28 cellular contexts compared by ENCODE assay signal in genomic region chr18:73812423-73812822, GRCh38.
DNase-seq lines count a peak whose midpoint lies in the region; ATAC-seq, FAIRE-seq and TF ChIP-seq lines count a peak whose summit lies in the region.
"Had no signal": no experiment of that assay in that cellular context is flagged by ENCODE, and none has a peak within 500 bp of the region (broad histone marks: within the 10 kb centered on the region; RNA-seq: fewer than 3 reads in every experiment).

No MANE protein-coding gene starts in this region.

- no peaks in the 10 kb centered on the region for H3K9me2 ChIP-seq in GM23338 (ENCODE audit: insufficient read depth)

- no peaks in the 10 kb centered on the region for H3F3A ChIP-seq in GM23338 (replicated peaks; ENCODE audit: low read depth)

- no peak overlapping the region for H4K8ac ChIP-seq in IMR-90 (ENCODE audit: low read depth in 2 of 2, low read length in 2 of 2)
- H4K8ac ChIP-seq in H1 (ENCODE audit: extremely low read depth, insufficient read depth, low read length): no peak overlapping the region

- no peaks in the 10 kb centered on the region for H3K36me3 Mint-ChIP-seq in GM23338 (ENCODE audit: low read depth)
- H3K36me3 Mint-ChIP-seq in activated naive CD4-positive, alpha-beta T cell treated with anti-CD3 and anti-CD28 coated beads, Interleukin-2, amount 50 U/mL, for 72 hours: no peaks in the 10 kb centered on the region
- H3K36me3 Mint-ChIP-seq: CD14-positive monocyte; CD4-positive, alpha-beta memory T cell; CD4-positive, CD25-positive, alpha-beta regulatory T cell; CD8-positive, alpha-beta memory T cell had no signal

- H2BK5ac ChIP-seq in IMR-90 (ENCODE audit: low read depth, low read length, poor library complexity, severe bottlenecking): no peak overlapping the region
- H2BK5ac ChIP-seq in H1 (ENCODE audit: low read depth, low read length): no peak overlapping the region

- H3K79me1 ChIP-seq in IMR-90 (ENCODE audit: low read depth in 1 of 2, low read length in 2 of 2) (no peaks in the 10 kb centered on the region), H1 (ENCODE audit: low read depth, low read length) (no peaks in the 10 kb centered on the region)

- H3K14ac ChIP-seq in IMR-90 (replicated peaks; ENCODE audit: low read depth, low read length) (no peak overlapping the region), H1 (ENCODE audit: insufficient read length) (no peak overlapping the region)

- H3K79me2 ChIP-seq in GM23338 (replicated peaks; ENCODE audit: insufficient read depth) (no peaks in the 10 kb centered on the region), H1 (ENCODE audit: control insufficient read depth in 1 of 2, insufficient read depth in 2 of 2, low read length in 2 of 2) (no peaks in the 10 kb centered on the region)

- H3K27me3 ChIP-seq in GM23338 (ENCODE audit: insufficient read depth): no peaks in the 10 kb centered on the region
- H3K27me3 ChIP-seq in IMR-90 (ENCODE audit: control insufficient read depth, insufficient read depth, low read length): no peaks in the 10 kb centered on the region
- H3K27me3 ChIP-seq in H1 (replicated peaks in 1 of 4; ENCODE audit: control insufficient read depth in 3 of 4, extremely low read depth in 1 of 4, insufficient read depth in 3 of 4, low read length in 3 of 4): no peaks in the 10 kb centered on the region
- no peaks in the 10 kb centered on the region for H3K27me3 ChIP-seq in testis
- H3K27me3 ChIP-seq: BE2C, BLaER1 had no signal

- no peak for TF ChIP-seq POLR2A in IMR-90 (IDR thresholded peaks at IDR 0.05; ENCODE audit: low read depth, low read length)
- no peak for TF ChIP-seq POLR2A in H1 (IDR thresholded peaks at IDR 0.05; ENCODE audit: control extremely low read depth in 1 of 2, low read depth in 2 of 2, low read length in 2 of 2)
- no peak for TF ChIP-seq POLR2A in testis (IDR thresholded peaks at IDR 0.05)

- TF ChIP-seq EP300 in H1 (IDR thresholded peaks at IDR 0.05; ENCODE audit: borderline replicate concordance in 1 of 2, low read depth in 2 of 2, low read length in 2 of 2): no peak

- H3K56ac ChIP-seq in IMR-90 (ENCODE audit: extremely low read depth, insufficient read depth, low read length) (no peak overlapping the region), H1 (replicated peaks; ENCODE audit: insufficient read length, low read depth, low read length) (no peak overlapping the region)

- H3K27me3 Mint-ChIP-seq in GM23338 (ENCODE audit: insufficient read depth, low read depth, poor library complexity): peaks cover 2% of the 10 kb centered on the region
- H3K27me3 Mint-ChIP-seq: CD4-positive, alpha-beta memory T cell; CD4-positive, CD25-positive, alpha-beta regulatory T cell; CD8-positive, alpha-beta memory T cell had no signal

- intact Hi-C loops in IMR-90 (cut with micrococcal nuclease) (no loop called here), testis (cut with DNase I; ENCODE audit: low total_unique reads) (no loop called here)

- H2BK120ac ChIP-seq in IMR-90 (ENCODE audit: low read depth, low read length) (no peak overlapping the region), H1 (replicated peaks; ENCODE audit: low read depth, low read length) (no peak overlapping the region)

- H3K4me2 ChIP-seq in GM23338: no peak overlapping the region
- H3K4me2 ChIP-seq in IMR-90 (ENCODE audit: low read depth, low read length): no peak overlapping the region
- H3K4me2 ChIP-seq in H1 (ENCODE audit: insufficient read depth in 1 of 2, low read depth in 2 of 2, low read length in 2 of 2): no peak overlapping the region
- H3K4me2 ChIP-seq: BLaER1 had no signal

- H2AFZ ChIP-seq in GM23338 (peak overlapping the region; percentile 10; the same call in 1 of the 2 replicates), IMR-90 (replicated peaks; ENCODE audit: low read length, poor library complexity) (peak overlapping the region; percentile 38), H1 (ENCODE audit: low read length) (peak overlapping the region; percentile 67; the same call in 1 of the 2 replicates)

- H2BK15ac ChIP-seq in IMR-90 (ENCODE audit: low read depth, low read length) (no peak overlapping the region), H1 (ENCODE audit: low read length) (no peak overlapping the region)

- no peaks in the 10 kb centered on the region for H3K36me3 ChIP-seq in GM23338 (ENCODE audit: insufficient read depth)
- H3K36me3 ChIP-seq in IMR-90 (ENCODE audit: control insufficient read depth, insufficient read depth, low read length): no peaks in the 10 kb centered on the region
- H3K36me3 ChIP-seq in H1 (ENCODE audit: control insufficient read depth in 2 of 4, insufficient read depth in 4 of 4, low read length in 3 of 4): no peaks in the 10 kb centered on the region
- H3K36me3 ChIP-seq in testis (ENCODE audit: low read depth, missing control alignments): no peaks in the 10 kb centered on the region
- H3K36me3 ChIP-seq: BE2C, BLaER1 had no signal

- CTCF ChIA-PET in IMR-90 (lab: Yijun Ruan, JAX) (interaction anchor here (0.7 to 1.4 kb wide), 2 partner anchors 13 to 201 kb away, joined by 3 to 4 read pairs; no protein-coding TSS in a partner anchor), H1 (lab: Charles Lee; ENCODE audit: partially characterized antibody) (no interaction called here)

- no peaks in the 10 kb centered on the region for H3K4me1 Mint-ChIP-seq in GM23338
- H3K4me1 Mint-ChIP-seq: CD14-positive monocyte; CD4-positive, alpha-beta memory T cell; CD4-positive, CD25-positive, alpha-beta regulatory T cell; CD8-positive, alpha-beta memory T cell had no signal

- H3K4me1 ChIP-seq in GM23338 (ENCODE audit: insufficient read depth) (no peaks in the 10 kb centered on the region), IMR-90 (ENCODE audit: control insufficient read depth, insufficient read depth, low read length) (no peaks in the 10 kb centered on the region), H1 (replicated peaks in 1 of 4; ENCODE audit: control insufficient read depth in 3 of 4, insufficient read depth in 4 of 4, low read length in 3 of 4) (no peaks in the 10 kb centered on the region), testis (no peaks in the 10 kb centered on the region)
- H3K4me1 ChIP-seq: BE2C, BLaER1 had no signal

- no peak for FAIRE-seq in H1 (lab: Jason Lieb, UNC)
- FAIRE-seq: A204.1, GM12878, GM12892, GM18507 had no signal

- H3K27ac ChIP-seq in GM23338 (ENCODE audit: low read depth): no peak overlapping the region
- no peak overlapping the region for H3K27ac ChIP-seq in IMR-90 (ENCODE audit: insufficient read depth, low read length)
- no peak overlapping the region for H3K27ac ChIP-seq in H1 (ENCODE audit: low read depth, low read length)
- H3K27ac ChIP-seq in testis: no peak overlapping the region
- H3K27ac ChIP-seq: BLaER1 had no signal

- ATAC-seq in GM23338 (no peak), IMR-90 (ENCODE audit: low read depth) (no peak)
- ATAC-seq in activated naive CD4-positive, alpha-beta T cell treated with anti-CD3 and anti-CD28 coated beads, Interleukin-2, amount 50 U/mL, for 72 hours: no peak
- ATAC-seq: GM12878 had no signal

- DNase-seq in GM23338 (ENCODE audit: low spot score): no peak
- DNase-seq in IMR-90: no peak
- no peak for DNase-seq in H1 (ENCODE audit: low read depth in 1 of 2, low spot score in 2 of 2)
- peak; percentile 29 for DNase-seq in testis
- no peak for DNase-seq in activated gamma-delta T cell (lab: John Stamatoyannopoulos, UW)
- no peak for DNase-seq in activated naive CD4-positive, alpha-beta T cell treated with anti-CD3 and anti-CD28 coated beads, Interleukin-2, amount 50 U/mL, for 16 hours
- no peak for DNase-seq in activated naive CD4-positive, alpha-beta T cell treated with anti-CD3 and anti-CD28 coated beads, Interleukin-2, amount 50 U/mL, for 72 hours (ENCODE audit: low spot score in 2 of 2)
- DNase-seq: 8988T; ACHN; BE2C; C1 segment of cervical spinal cord; CD4-positive, alpha-beta memory T cell; CD4-positive, CD25-positive, alpha-beta regulatory T cell; CD8-positive, alpha-beta memory T cell; COR-L47; DMS 273 treated with DMSO at 0.1 percent for 48 hours; DMS153; DMS53; DMS79; DND-41; EL; GDM1 had no signal

- H4K20me1 ChIP-seq in GM23338 (replicated peaks; ENCODE audit: insufficient read depth): no peaks in the 10 kb centered on the region
- H4K20me1 ChIP-seq in IMR-90 (ENCODE audit: insufficient read depth, low read length): no peaks in the 10 kb centered on the region
- no peaks in the 10 kb centered on the region for H4K20me1 ChIP-seq in H1 (replicated peaks in 1 of 2; ENCODE audit: control insufficient read depth in 1 of 2, insufficient read depth in 2 of 2, low read length in 2 of 2)
- H4K20me1 ChIP-seq: BLaER1 had no signal

- H3K27ac Mint-ChIP-seq in GM23338: no peak overlapping the region
- H3K27ac Mint-ChIP-seq in activated naive CD4-positive, alpha-beta T cell treated with anti-CD3 and anti-CD28 coated beads, Interleukin-2, amount 50 U/mL, for 72 hours: no peak overlapping the region
- H3K27ac Mint-ChIP-seq: CD14-positive monocyte; CD4-positive, alpha-beta memory T cell; CD4-positive, CD25-positive, alpha-beta regulatory T cell; CD8-positive, alpha-beta memory T cell had no signal

- H2BK20ac ChIP-seq in IMR-90 (ENCODE audit: low read depth, low read length): no peak overlapping the region
- H2BK20ac ChIP-seq in H1 (ENCODE audit: low read length): no peak overlapping the region

- no peak overlapping the region for H3K18ac ChIP-seq in IMR-90 (ENCODE audit: low read depth, low read length)
- H3K18ac ChIP-seq in H1 (ENCODE audit: extremely low read depth, low read length): no peak overlapping the region

- no TSS peak for BruUV-seq in IMR-90 (replicated peaks; lab: Mats Ljungman, UMichigan)

- dilution Hi-C loops in IMR-90 (cut with HindIII; ENCODE audit: low sequenced_read_pairs, unreplicated experiment): no loop called here

- POLR2A ChIA-PET in IMR-90 (lab: Charles Lee; ENCODE audit: unreplicated experiment): no interaction called here
- POLR2A ChIA-PET in H1 (lab: Charles Lee; ENCODE audit: partially characterized antibody): no interaction called here

- 100% methylated on average over 1 of the region's 11 CpGs; no CpG with 5 or more reads in 1 of the 2 experiments for WGBS in IMR-90 (ENCODE audit: extremely low coverage in 2 of 2, insufficient read length in 1 of 2), 2 experiments
- 98% methylated on average over 11 of the region's 11 CpGs; no CpG with 5 or more reads in 1 of the 2 experiments for WGBS in H1 (ENCODE audit: extremely low coverage in 1 of 2, insufficient coverage in 1 of 2, insufficient read length in 1 of 2, insufficient replicate concordance in 2 of 2, low coverage in 1 of 2, low lambda C conversion rate in 2 of 2, missing lambda C conversion rate in 1 of 2), 2 experiments
- WGBS in testis, 2 donors: 51 to 73% methylated on average over 11 of the region's 11 CpGs

- no peak overlapping the region for H2AK5ac ChIP-seq in IMR-90 (ENCODE audit: low read depth, low read length)
- no peak overlapping the region for H2AK5ac ChIP-seq in H1 (ENCODE audit: low read depth, low read length)

- H3K4me3 ChIP-seq in GM23338: no peak overlapping the region
- no peak overlapping the region for H3K4me3 ChIP-seq in IMR-90 (ENCODE audit: insufficient read depth, low read depth, low read length)
- no peak overlapping the region for H3K4me3 ChIP-seq in H1 (ENCODE audit: extremely low read depth in 1 of 4, insufficient read depth in 2 of 4, low read depth in 3 of 4, low read length in 4 of 4)
- peak overlapping the region; percentile 25 to 36 for H3K4me3 ChIP-seq in testis
- H3K4me3 ChIP-seq: BLaER1, GM12878 had no signal

- H3K23ac ChIP-seq in IMR-90 (ENCODE audit: low read depth, low read length) (no peak overlapping the region), H1 (ENCODE audit: insufficient read length) (no peak overlapping the region)

- no peaks in the 10 kb centered on the region for H3K9me3 ChIP-seq in IMR-90 (ENCODE audit: control insufficient read depth, insufficient read depth, low read length)
- 0 out of 4 replicates have a peak, but pooled peaks cover 0 to 3% of the 10 kb centered on the region in 2 experiments for H3K9me3 ChIP-seq in H1 (ENCODE audit: insufficient read depth in 2 of 2, low read depth in 1 of 2, low read length in 1 of 2)
- H3K9me3 ChIP-seq in testis: no peaks in the 10 kb centered on the region
- H3K9me3 ChIP-seq: BE2C had no signal

- no peak overlapping the region for H2BK12ac ChIP-seq in H1 (ENCODE audit: low read depth, low read length)

- no peak overlapping the region for H2AK9ac ChIP-seq in IMR-90 (replicated peaks; ENCODE audit: low read depth, low read length, poor library complexity)

- H4K91ac ChIP-seq in IMR-90 (ENCODE audit: insufficient read depth, low read depth, low read length) (no peak overlapping the region), H1 (replicated peaks; ENCODE audit: insufficient read length, low read length) (no peak overlapping the region)

- TF ChIP-seq CTCF in GM23338 (conservative IDR thresholded peaks at IDR 0.05; ENCODE audit: low read depth in 2 of 2) (no peak), IMR-90 (conservative IDR thresholded peaks at IDR 0.05; ENCODE audit: low read depth, low read length) (no peak), H1 (IDR thresholded peaks at IDR 0.05; ENCODE audit: control extremely low read depth in 1 of 3, insufficient read depth in 1 of 3, low read depth in 1 of 3, low read length in 3 of 3) (no peak), testis (IDR thresholded peaks at IDR 0.05) (no peak)

- no peak overlapping the region for H4K5ac ChIP-seq in IMR-90 (ENCODE audit: low read depth, low read length)
- no peak overlapping the region for H4K5ac ChIP-seq in H1 (ENCODE audit: insufficient read length, low read depth, low read length)

- no peaks in the 10 kb centered on the region for H3K9me1 ChIP-seq in IMR-90 (ENCODE audit: insufficient read depth, low read length)

- peaks cover 4% of the 10 kb centered on the region; the same call in 1 of the 3 replicates for H3K9me3 Mint-ChIP-seq in GM23338
- no peaks in the 10 kb centered on the region for H3K9me3 Mint-ChIP-seq in activated naive CD4-positive, alpha-beta T cell treated with anti-CD3 and anti-CD28 coated beads, Interleukin-2, amount 50 U/mL, for 72 hours

- no peak overlapping the region; the same call in 1 of the 2 replicates for H3K4ac ChIP-seq in IMR-90 (ENCODE audit: low read depth, low read length)
- no peak overlapping the region for H3K4ac ChIP-seq in H1 (replicated peaks; ENCODE audit: insufficient read length, low read depth, low read length)

- no peak overlapping the region for H3K9ac ChIP-seq in IMR-90 (ENCODE audit: low read depth, low read length)
- no peak overlapping the region for H3K9ac ChIP-seq in H1 (replicated peaks in 1 of 4; ENCODE audit: extremely low read depth in 1 of 4, low read depth in 3 of 4, low read length in 3 of 4)
- H3K9ac ChIP-seq: BLaER1 had no signal

- TF ChIP-seq RAD21 in IMR-90 (IDR thresholded peaks at IDR 0.05; ENCODE audit: low read length): no peak
- no peak for TF ChIP-seq RAD21 in H1 (IDR thresholded peaks at IDR 0.05 in 1 of 2, conservative IDR thresholded peaks at IDR 0.05 in 1 of 2; ENCODE audit: low read depth in 2 of 2, low read length in 2 of 2)

- H3K4me3 Mint-ChIP-seq in GM23338: no peak overlapping the region
- H3K4me3 Mint-ChIP-seq: CD14-positive monocyte; CD4-positive, alpha-beta memory T cell; CD4-positive, CD25-positive, alpha-beta regulatory T cell; CD8-positive, alpha-beta memory T cell had no signal

- no peaks in the 10 kb centered on the region for H3K23me2 ChIP-seq in H1 (ENCODE audit: low read depth, low read length)

- in situ Hi-C loops in IMR-90 (cut with MboI; ENCODE audit: low sequenced_read_pairs): no loop called here

Comparison
In these comparisons a context has a peak if more than half of its experiments do, and no peak if none do; other contexts are left out.
1. H2AFZ ChIP-seq: peak in every context shown above with its lines; median percentile 67 in H1; 38 in IMR-90; 10 in GM23338.
2. H3K4me3 ChIP-seq: peak in testis (2 of 2); none in GM23338 (single experiment), IMR-90 (single experiment) and H1 (0 of 4).